Comparison of ENCODE assay signal across 15 cellular contexts in the genomic region with DNA sequence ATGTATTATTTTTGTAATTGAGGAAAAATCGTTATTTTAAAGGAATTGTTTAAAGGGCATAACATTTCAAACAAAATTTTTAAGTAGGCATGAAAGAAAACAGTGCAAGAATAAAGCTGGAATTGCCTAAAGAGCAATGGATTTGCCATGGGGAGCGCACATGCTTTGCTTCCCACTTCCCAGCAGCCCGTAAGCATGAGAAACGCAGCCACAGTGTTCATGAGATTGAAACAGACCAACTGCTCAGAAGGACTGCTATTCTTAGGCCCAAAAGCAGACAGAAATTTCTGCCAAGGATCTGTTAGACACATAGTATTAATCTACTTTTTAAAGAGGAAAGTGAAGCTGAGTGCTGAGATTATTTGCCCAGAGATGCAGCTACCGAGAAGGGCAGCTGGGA. TPM values are rescaled to one million over a fixed set of nuclear protein-coding genes. Genes with fewer than 3 reads are reported as not detected.
DNase-seq lines count a peak whose midpoint lies in the region; ATAC-seq and TF ChIP-seq lines count a peak whose summit lies in the region.
"Had no signal": no experiment of that assay in that cellular context is flagged by ENCODE, and none has a peak within 500 bp of the region (broad histone marks: within the 10 kb centered on the region; RNA-seq: fewer than 3 reads in every experiment).

No MANE protein-coding gene starts in this region.

- TF ChIP-seq EP300 in gastroesophageal sphincter (IDR thresholded peaks at IDR 0.05) = no peak

- H3K27me3 Mint-ChIP-seq in WTC11 (ENCODE audit: low read depth) = peaks cover 6% of the 10 kb centered on the region
- H3K27me3 Mint-ChIP-seq in osteocyte (ENCODE audit: unreplicated experiment) = no peaks in the 10 kb centered on the region
- H3K27me3 Mint-ChIP-seq in activated CD4-positive, alpha-beta T cell treated with anti-CD3 and anti-CD28 coated beads for 36 hours = peaks cover 5% of the 10 kb centered on the region

- H3K36me3 Mint-ChIP-seq in WTC11 (no peaks in the 10 kb centered on the region), osteocyte (ENCODE audit: unreplicated experiment) (no peaks in the 10 kb centered on the region)
- H3K36me3 Mint-ChIP-seq in activated CD4-positive, alpha-beta T cell treated with anti-CD3 and anti-CD28 coated beads for 36 hours (ENCODE audit: low read depth) = no peaks in the 10 kb centered on the region
- H3K36me3 Mint-ChIP-seq: CD4-positive, CD25-positive, alpha-beta regulatory T cell had no signal

- no peak overlapping the region for H3K27ac Mint-ChIP-seq in WTC11
- no peak overlapping the region for H3K27ac Mint-ChIP-seq in osteocyte (ENCODE audit: unreplicated experiment)
- H3K27ac Mint-ChIP-seq in activated CD4-positive, alpha-beta T cell treated with anti-CD3 and anti-CD28 coated beads for 36 hours = no peak overlapping the region
- H3K27ac Mint-ChIP-seq: CD4-positive, CD25-positive, alpha-beta regulatory T cell had no signal

- H3K4me3 ChIP-seq in left ventricle myocardium inferior = no peak overlapping the region
- H3K4me3 ChIP-seq in right atrium auricular region = no peak overlapping the region
- no peak overlapping the region for H3K4me3 ChIP-seq in gastroesophageal sphincter
- H3K4me3 ChIP-seq in thoracic aorta = no peak overlapping the region
- H3K4me3 ChIP-seq: BLaER1 treated with 17β-estradiol and CSF1 and Interleukin-3, amounts not matched to agents 10 nM and 100 nM had no signal

- H3K9me3 ChIP-seq in left ventricle myocardium inferior (replicated peaks) = no peaks in the 10 kb centered on the region
- no peaks in the 10 kb centered on the region for H3K9me3 ChIP-seq in right atrium auricular region
- no peaks in the 10 kb centered on the region for H3K9me3 ChIP-seq in gastroesophageal sphincter
- no peaks in the 10 kb centered on the region for H3K9me3 ChIP-seq in thoracic aorta
- H3K9me3 ChIP-seq: BLaER1 treated with 17β-estradiol and CSF1 and Interleukin-3, amounts not matched to agents 10 nM and 100 nM had no signal

- H3K27me3 ChIP-seq in left ventricle myocardium inferior (ENCODE audit: low read depth) (no peaks in the 10 kb centered on the region), right atrium auricular region (no peaks in the 10 kb centered on the region), gastroesophageal sphincter (no peaks in the 10 kb centered on the region), thoracic aorta (replicated peaks; ENCODE audit: insufficient read depth) (no peaks in the 10 kb centered on the region)
- H3K27me3 ChIP-seq: BLaER1 treated with 17β-estradiol and CSF1 and Interleukin-3, amounts not matched to agents 10 nM and 100 nM had no signal

- no peak for TF ChIP-seq POLR2A in gastroesophageal sphincter (IDR thresholded peaks at IDR 0.05)

- TF ChIP-seq CTCF in left ventricle myocardium inferior (IDR thresholded peaks at IDR 0.05; ENCODE audit: borderline replicate concordance) (no peak), right atrium auricular region (IDR thresholded peaks at IDR 0.05) (no peak), gastroesophageal sphincter (IDR thresholded peaks at IDR 0.05) (no peak), thoracic aorta (IDR thresholded peaks at IDR 0.05) (no peak), WTC11 (IDR thresholded peaks at IDR 0.05) (no peak), osteocyte (IDR thresholded peaks at IDR 0.05) (no peak)

- H3K4me1 Mint-ChIP-seq in WTC11 = peaks cover 44% of the 10 kb centered on the region
- peaks cover 38% of the 10 kb centered on the region for H3K4me1 Mint-ChIP-seq in osteocyte (ENCODE audit: unreplicated experiment)
- no peaks in the 10 kb centered on the region for H3K4me1 Mint-ChIP-seq in activated CD4-positive, alpha-beta T cell treated with anti-CD3 and anti-CD28 coated beads for 36 hours
- H3K4me1 Mint-ChIP-seq: CD4-positive, CD25-positive, alpha-beta regulatory T cell had no signal

- H3K27ac ChIP-seq in left ventricle myocardium inferior (replicated peaks) = peak overlapping the region; percentile 36
- H3K27ac ChIP-seq in right atrium auricular region = no peak overlapping the region
- H3K27ac ChIP-seq in gastroesophageal sphincter = peak overlapping the region in 3 of 4 donors; percentile 32 to 49 (median 44)
- H3K27ac ChIP-seq in thoracic aorta = peak overlapping the region; percentile 48 to 61
- H3K27ac ChIP-seq: 22Rv1; BLaER1 treated with 17β-estradiol and CSF1 and Interleukin-3, amounts not matched to agents 10 nM and 100 nM had no signal

- CTCF ChIA-PET in WTC11 (lab: Charles Lee) = interaction anchor here (0.6 to 2.2 kb wide), 3 partner anchors 15 to 48 kb away, joined by 3 to 14 read pairs (median 3); no protein-coding TSS in a partner anchor
- CTCF ChIA-PET in activated CD4-positive, alpha-beta T cell treated with anti-CD3 and anti-CD28 coated beads for 36 hours (lab: Charles Lee) = interaction anchor here (0.7 to 1.5 kb wide), 5 partner anchors 13 to 867 kb away, joined by 3 to 5 read pairs (median 3); no protein-coding TSS in a partner anchor

- DNase-seq in left ventricle myocardium inferior = no peak
- DNase-seq in right atrium auricular region (ENCODE audit: low spot score) = no peak
- no peak for DNase-seq in thoracic aorta (ENCODE audit: low spot score)
- DNase-seq in WTC11 (ENCODE audit: low spot score) = no peak
- no peak for DNase-seq in osteocyte (ENCODE audit: extremely low spot score, unreplicated experiment)
- no peak for DNase-seq in activated CD4-positive, alpha-beta T cell treated with anti-CD3 and anti-CD28 coated beads for 36 hours
- DNase-seq: AML-193; CD4-positive, CD25-positive, alpha-beta regulatory T cell; DMS53; GF-D8 had no signal

- intact Hi-C loops in left ventricle myocardium inferior (cut with micrococcal nuclease) = no loop called here
- intact Hi-C loops in activated CD4-positive, alpha-beta T cell treated with anti-CD3 and anti-CD28 coated beads for 36 hours (cut with DNase I, micrococcal nuclease) = no loop called here

- H3K9me3 Mint-ChIP-seq in WTC11 (no peaks in the 10 kb centered on the region), osteocyte (ENCODE audit: unreplicated experiment) (no peaks in the 10 kb centered on the region)
- H3K9me3 Mint-ChIP-seq in activated CD4-positive, alpha-beta T cell treated with anti-CD3 and anti-CD28 coated beads for 36 hours (ENCODE audit: low read depth) = no peaks in the 10 kb centered on the region
- H3K9me3 Mint-ChIP-seq: CD4-positive, CD25-positive, alpha-beta regulatory T cell had no signal

- POLR2A ChIA-PET in WTC11 (lab: Charles Lee) = no interaction called here
- POLR2A ChIA-PET in activated CD4-positive, alpha-beta T cell treated with anti-CD3 and anti-CD28 coated beads for 36 hours (lab: Charles Lee) = interaction anchor here (0.6 kb wide), 2 partner anchors 13 to 19 kb away, joined by 3 read pairs; no protein-coding TSS in a partner anchor

- H3K36me3 ChIP-seq in left ventricle myocardium inferior = no peaks in the 10 kb centered on the region
- H3K36me3 ChIP-seq in right atrium auricular region = no peaks in the 10 kb centered on the region
- no peaks in the 10 kb centered on the region for H3K36me3 ChIP-seq in gastroesophageal sphincter
- H3K36me3 ChIP-seq in thoracic aorta = no peaks in the 10 kb centered on the region
- H3K36me3 ChIP-seq: BLaER1 treated with 17β-estradiol and CSF1 and Interleukin-3, amounts not matched to agents 10 nM and 100 nM had no signal

- no peak for ATAC-seq in gastroesophageal sphincter
- no peak for ATAC-seq in thoracic aorta (ENCODE audit: insufficient number of reproducible peaks, low FRiP score, low read depth)
- no peak for ATAC-seq in WTC11
- no peak for ATAC-seq in activated CD4-positive, alpha-beta T cell treated with anti-CD3 and anti-CD28 coated beads for 36 hours
- ATAC-seq: HCT116, HepG2 had no signal

- 16 to 53% methylated on average over 4 to 5 of the region's 5 CpGs for WGBS in gastroesophageal sphincter (ENCODE audit: low coverage in 1 of 2), 2 donors

- peaks cover 56% of the 10 kb centered on the region for H3K4me1 ChIP-seq in left ventricle myocardium inferior
- peaks cover 0 to 16% of the 10 kb centered on the region in 2 donors for H3K4me1 ChIP-seq in right atrium auricular region
- H3K4me1 ChIP-seq in gastroesophageal sphincter = peaks cover 0 to 33% (median 14%) of the 10 kb centered on the region in 3 donors
- peaks cover 0 to 39% of the 10 kb centered on the region in 2 donors for H3K4me1 ChIP-seq in thoracic aorta (ENCODE audit: control insufficient read depth in 1 of 2, low read depth in 2 of 2)

- no peak overlapping the region for H3K4me3 Mint-ChIP-seq in WTC11
- no peak overlapping the region for H3K4me3 Mint-ChIP-seq in osteocyte (ENCODE audit: unreplicated experiment)
- no peak overlapping the region for H3K4me3 Mint-ChIP-seq in activated CD4-positive, alpha-beta T cell treated with anti-CD3 and anti-CD28 coated beads for 36 hours
- H3K4me3 Mint-ChIP-seq: CD4-positive, CD25-positive, alpha-beta regulatory T cell had no signal

TF ChIP-seq in WTC11, 78 proteins besides CTCF, POLR2A, EP300 and RAD21 (continues in another document):
- TF ChIP-seq, protein P1, sequence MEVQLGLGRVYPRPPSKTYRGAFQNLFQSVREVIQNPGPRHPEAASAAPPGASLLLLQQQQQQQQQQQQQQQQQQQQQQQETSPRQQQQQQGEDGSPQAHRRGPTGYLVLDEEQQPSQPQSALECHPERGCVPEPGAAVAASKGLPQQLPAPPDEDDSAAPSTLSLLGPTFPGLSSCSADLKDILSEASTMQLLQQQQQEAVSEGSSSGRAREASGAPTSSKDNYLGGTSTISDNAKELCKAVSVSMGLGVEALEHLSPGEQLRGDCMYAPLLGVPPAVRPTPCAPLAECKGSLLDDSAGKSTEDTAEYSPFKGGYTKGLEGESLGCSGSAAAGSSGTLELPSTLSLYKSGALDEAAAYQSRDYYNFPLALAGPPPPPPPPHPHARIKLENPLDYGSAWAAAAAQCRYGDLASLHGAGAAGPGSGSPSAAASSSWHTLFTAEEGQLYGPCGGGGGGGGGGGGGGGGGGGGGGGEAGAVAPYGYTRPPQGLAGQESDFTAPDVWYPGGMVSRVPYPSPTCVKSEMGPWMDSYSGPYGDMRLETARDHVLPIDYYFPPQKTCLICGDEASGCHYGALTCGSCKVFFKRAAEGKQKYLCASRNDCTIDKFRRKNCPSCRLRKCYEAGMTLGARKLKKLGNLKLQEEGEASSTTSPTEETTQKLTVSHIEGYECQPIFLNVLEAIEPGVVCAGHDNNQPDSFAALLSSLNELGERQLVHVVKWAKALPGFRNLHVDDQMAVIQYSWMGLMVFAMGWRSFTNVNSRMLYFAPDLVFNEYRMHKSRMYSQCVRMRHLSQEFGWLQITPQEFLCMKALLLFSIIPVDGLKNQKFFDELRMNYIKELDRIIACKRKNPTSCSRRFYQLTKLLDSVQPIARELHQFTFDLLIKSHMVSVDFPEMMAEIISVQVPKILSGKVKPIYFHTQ (CRISPR knock-in tag; IDR thresholded peaks at IDR 0.05) = no peak

RNA-seq across cellular contexts. Expression of a gene that starts 34.2 kb away (rescaled TPM):
- total RNA-seq in left ventricle myocardium inferior = 12.1 TPM
- total RNA-seq in right atrium auricular region = 10 to 100 TPM; 18.7 to 46.6 TPM
- total RNA-seq in gastroesophageal sphincter = 10 to 100 TPM; 23.5 to 53.7 (median 38.2) TPM
- 100 to 1,000 TPM in 1 of 2 donors, 10 to 100 TPM in 1; 42.2 to 100 TPM for total RNA-seq in thoracic aorta
- total RNA-seq in WTC11 (2021) = 24.0 to 30.3 TPM (median 24.4 TPM) in 3 replicates
- 84.0 and 84.1 TPM in 2 replicates for total RNA-seq in osteocyte
- 1 to 10 TPM; 8.0 to 8.3 TPM for total RNA-seq in activated CD4-positive, alpha-beta T cell treated with anti-CD3 and anti-CD28 coated beads for 36 hours
- total RNA-seq: CD4-positive, CD25-positive, alpha-beta regulatory T cell had no signal

Comparison
In these comparisons a context has a peak if more than half of its experiments do, and no peak if none do; other contexts are left out.
1. H3K27ac ChIP-seq: peak in left ventricle myocardium inferior (single experiment), gastroesophageal sphincter (3 of 4) and thoracic aorta (2 of 2); none in right atrium auricular region (0 of 2).